Comparison of ENCODE assay signal across 14 cellular contexts in genomic region chr11:60370811-60371297, GRCh38. TPM values are rescaled to one million over a fixed set of nuclear protein-coding genes. Genes with fewer than 3 reads are reported as not detected.
A peak's percentile ranks its signal among the peaks of the same experiment; 100 is the strongest.
DNase-seq lines count a peak whose midpoint lies in the region; ATAC-seq and TF ChIP-seq lines count a peak whose summit lies in the region.
"Had no signal": no experiment of that assay in that cellular context is flagged by ENCODE, and none has a peak within 500 bp of the region (broad histone marks: within the 10 kb centered on the region; RNA-seq: fewer than 3 reads in every experiment).

No MANE protein-coding gene starts in this region.

- DNase-seq in right cardiac atrium (no peak), Right ventricle myocardium superior (no peak), RPMI7951 (ENCODE audit: low read depth) (peak; percentile 9), iris pigment epithelial cell (ENCODE audit: low read depth) (peak; percentile 3), dorsolateral prefrontal cortex (no peak), omental fat pad (ENCODE audit: low spot score) (no peak), iPS-NIHi11 (ENCODE audit: low spot score) (no peak)
- DNase-seq: ACHN; effector memory CD4-positive, alpha-beta T cell; heart right ventricle had no signal

- H3K27ac ChIP-seq in right cardiac atrium (ENCODE audit: low read length) (peak overlapping the region; percentile 9), dorsolateral prefrontal cortex (peak overlapping the region in 1 of 59 donors; percentile 33)

- 44% methylated on average over 5 of the region's 5 CpGs for WGBS in right cardiac atrium

- no peaks in the 10 kb centered on the region for H3K27me3 ChIP-seq in right cardiac atrium (ENCODE audit: control insufficient read depth, insufficient read depth)
- H3K27me3 ChIP-seq in dorsolateral prefrontal cortex = peaks cover 0 to 18% (median 0%) of the 10 kb centered on the region in 45 donors

- ATAC-seq in right cardiac atrium = no peak
- no peak for ATAC-seq in Right ventricle myocardium superior (ENCODE audit: poor library complexity)
- ATAC-seq in omental fat pad (ENCODE audit: low FRiP score) = no peak
- no peak for ATAC-seq in HG02970 (IDR thresholded peaks at IDR 0.05; ENCODE audit: low FRiP score, unreplicated experiment)
- ATAC-seq: heart right ventricle, sciatic nerve had no signal

- no peaks in the 10 kb centered on the region for H3K4me1 ChIP-seq in right cardiac atrium (ENCODE audit: control insufficient read depth, insufficient read depth, low read length)

- intact Hi-C loops in right cardiac atrium (cut with DNase I) (no loop called here), Right ventricle myocardium superior (cut with DNase I) (no loop called here), dorsolateral prefrontal cortex (cut with DNase I) (no loop called here)

- no peak for TF ChIP-seq CTCF in dorsolateral prefrontal cortex (IDR thresholded peaks at IDR 0.05 in 54 of 56, conservative IDR thresholded peaks at IDR 0.05 in 2 of 56; ENCODE audit: low read depth in 1 of 56, partially characterized antibody in 56 of 56)
- TF ChIP-seq CTCF in omental fat pad (IDR thresholded peaks at IDR 0.05) = no peak

- no peak overlapping the region for H3K4me3 ChIP-seq in right cardiac atrium (ENCODE audit: low read length)
- H3K4me3 ChIP-seq in dorsolateral prefrontal cortex = no peak overlapping the region
- H3K4me3 ChIP-seq: heart right ventricle had no signal

- no peaks in the 10 kb centered on the region for H3K9me3 ChIP-seq in right cardiac atrium (ENCODE audit: control insufficient read depth, low read length)

RNA-seq across cellular contexts. Expression of gene MS4A7, which starts 7.5 kb away (rescaled TPM):
- total RNA-seq in right cardiac atrium (10 to 100 TPM; 34.1 to 48.2 (median 36.0) TPM), Right ventricle myocardium superior (11.9 TPM), dorsolateral prefrontal cortex (10 to 100 TPM in 75 of 120 experiments, 1 to 10 TPM in 45; 1.9 to 50.4 (median 11.1) TPM), omental fat pad (100 to 1,000 TPM in 2 of 4 donors, 10 to 100 TPM in 2; 88.0 to 222 (median 103) TPM)
- polyA plus RNA-seq in right cardiac atrium = 6.6 TPM
- total RNA-seq in RPMI7951 (2014; rRNA removed; shearing (Covaris generic)) = not detected in 2 replicates

RNA-seq across cellular contexts. Expression of gene MS4A14, which starts 25.4 kb away (rescaled TPM):
- total RNA-seq in right cardiac atrium = 1 to 10 TPM in 2 of 4 donors, under 1 TPM in 2; 0.34 to 1.7 (median 1.1) TPM
- polyA plus RNA-seq in right cardiac atrium = 0.57 TPM
- 0.97 TPM for total RNA-seq in Right ventricle myocardium superior
- total RNA-seq in RPMI7951 (2014; rRNA removed; shearing (Covaris generic)) = not detected in 2 replicates
- total RNA-seq in dorsolateral prefrontal cortex = 1 to 10 TPM in 92 of 120 experiments, under 1 TPM in 27, not detected in 1; 0.28 to 7.3 (median 1.4) TPM
- total RNA-seq in omental fat pad = 1 to 10 TPM; 1.4 to 9.9 (median 4.7) TPM

RNA-seq across cellular contexts. Expression of gene MS4A6E, which starts 43.8 kb away (rescaled TPM):
- total RNA-seq in right cardiac atrium = not detected
- polyA plus RNA-seq in right cardiac atrium = not detected
- total RNA-seq in Right ventricle myocardium superior = not detected
- total RNA-seq in RPMI7951 (2014; rRNA removed; shearing (Covaris generic)) = not detected in 2 replicates
- total RNA-seq in dorsolateral prefrontal cortex = not detected
- total RNA-seq in omental fat pad = 10 to 100 TPM in 1 of 4 donors, 1 to 10 TPM in 1, not detected in 2; 3.8 to 10.4 TPM

RNA-seq across cellular contexts. Expression of gene MS4A5, which starts 58.5 kb away (rescaled TPM):
- total RNA-seq in right cardiac atrium (not detected), Right ventricle myocardium superior (not detected), dorsolateral prefrontal cortex (not detected), omental fat pad (not detected)
- not detected for polyA plus RNA-seq in right cardiac atrium
- not detected in 2 replicates for total RNA-seq in RPMI7951 (2014; rRNA removed; shearing (Covaris generic))
- total RNA-seq: heart right ventricle, mesenteric fat pad, sciatic nerve had no signal
- polyA plus RNA-seq: adipose tissue, heart right ventricle had no signal

Comparison
In these comparisons a context has a peak if more than half of its experiments do, and no peak if none do; other contexts are left out.
1. DNase-seq: peak in RPMI7951 (single experiment) and iris pigment epithelial cell (single experiment); none in right cardiac atrium (0 of 3), Right ventricle myocardium superior (single experiment), dorsolateral prefrontal cortex (0 of 10), omental fat pad (single experiment) and iPS-NIHi11 (single experiment).